In the genomic region with DNA sequence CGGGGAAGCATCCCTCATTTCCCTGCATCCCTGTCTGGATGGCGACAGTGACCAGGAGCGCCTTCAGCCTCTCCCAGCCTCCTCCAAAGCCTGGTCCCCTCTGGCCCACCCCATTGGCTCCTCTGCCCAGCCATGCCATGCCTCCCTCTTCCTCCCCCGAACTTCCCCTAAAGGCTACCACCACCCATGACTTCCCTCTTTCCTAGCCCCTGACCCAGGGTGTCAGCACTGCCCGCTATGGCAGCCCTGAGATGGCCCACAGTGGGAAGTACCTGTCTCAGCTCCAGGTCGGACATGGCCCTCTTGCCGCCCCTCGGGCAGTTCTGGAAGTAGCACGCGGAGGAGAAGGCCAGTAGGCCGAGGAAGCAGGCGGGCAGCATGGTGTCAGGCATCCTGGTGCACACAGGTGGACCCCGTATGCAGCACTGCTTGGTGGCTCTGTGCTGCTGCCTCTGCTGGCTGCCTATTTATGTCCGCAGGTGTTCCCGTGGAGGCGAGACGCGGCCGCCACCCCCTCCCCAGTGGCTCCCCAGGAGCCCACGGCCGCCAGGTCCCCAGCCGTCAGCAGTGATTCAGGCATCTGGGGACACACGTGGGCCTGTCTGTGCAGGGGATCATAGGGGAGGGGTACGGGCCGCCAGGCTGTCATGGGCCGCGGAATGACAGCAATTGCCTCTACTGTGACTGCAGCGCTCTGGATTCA, we compare ENCODE assay signal across 1 cellular context.
TF ChIP-seq lines count a peak whose summit lies in the region.

A gene with protein sequence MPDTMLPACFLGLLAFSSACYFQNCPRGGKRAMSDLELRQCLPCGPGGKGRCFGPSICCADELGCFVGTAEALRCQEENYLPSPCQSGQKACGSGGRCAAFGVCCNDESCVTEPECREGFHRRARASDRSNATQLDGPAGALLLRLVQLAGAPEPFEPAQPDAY (minus strand): TSS at position 442 of the 703 bp plus-strand sequence. CDS start 50 bp downstream, at position 392.

TF ChIP-seq in H1, 55 proteins besides CTCF, POLR2A, EP300 and RAD21:
- no peak for TF ChIP-seq YY1 (IDR thresholded peaks at IDR 0.05; ENCODE audit: low read depth, low read length)
- no peak for TF ChIP-seq KDM1A (IDR thresholded peaks at IDR 0.05; ENCODE audit: borderline replicate concordance, low read length)
- TF ChIP-seq KDM4A (IDR thresholded peaks at IDR 0.05; ENCODE audit: low read depth, low read length, severe bottlenecking): no peak
- no peak for TF ChIP-seq JUND (IDR thresholded peaks at IDR 0.05; ENCODE audit: low read length)
- TF ChIP-seq CHD2 (IDR thresholded peaks at IDR 0.05; ENCODE audit: low read length): no peak
- TF ChIP-seq, protein P1, sequence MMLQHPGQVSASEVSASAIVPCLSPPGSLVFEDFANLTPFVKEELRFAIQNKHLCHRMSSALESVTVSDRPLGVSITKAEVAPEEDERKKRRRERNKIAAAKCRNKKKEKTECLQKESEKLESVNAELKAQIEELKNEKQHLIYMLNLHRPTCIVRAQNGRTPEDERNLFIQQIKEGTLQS (IDR thresholded peaks at IDR 0.05; ENCODE audit: insufficient read depth, low read depth, low read length): no peak
- no peak for TF ChIP-seq SIN3A (conservative IDR thresholded peaks at IDR 0.05 in 1 of 2, IDR thresholded peaks at IDR 0.05 in 1 of 2; ENCODE audit: low read depth in 1 of 2, low read length in 2 of 2)
- TF ChIP-seq EZH2 (IDR thresholded peaks at IDR 0.05; ENCODE audit: low read depth, low read length, severe bottlenecking): no peak
- no peak for TF ChIP-seq SP2 (IDR thresholded peaks at IDR 0.05; ENCODE audit: low read length)
- TF ChIP-seq RBBP5 (IDR thresholded peaks at IDR 0.05; ENCODE audit: borderline replicate concordance, low read depth, low read length): no peak
- no peak for TF ChIP-seq KDM5A (IDR thresholded peaks at IDR 0.05; ENCODE audit: low read length)
- no peak for TF ChIP-seq CBX5 (IDR thresholded peaks at IDR 0.05; ENCODE audit: low read depth, low read length)
- TF ChIP-seq POU5F1 (IDR thresholded peaks at IDR 0.05; ENCODE audit: low read depth, low read length): no peak
- TF ChIP-seq FOSL1 (IDR thresholded peaks at IDR 0.05; ENCODE audit: insufficient read depth, low read depth, low read length): no peak
- no peak for TF ChIP-seq TCF12 (IDR thresholded peaks at IDR 0.05; ENCODE audit: low read depth, low read length)
- TF ChIP-seq TEAD4 (IDR thresholded peaks at IDR 0.05; ENCODE audit: low read depth, low read length): no peak
- TF ChIP-seq SRF (IDR thresholded peaks at IDR 0.05; ENCODE audit: low read depth, low read length): no peak
- no peak for TF ChIP-seq CTBP2 (IDR thresholded peaks at IDR 0.05; ENCODE audit: borderline replicate concordance, insufficient read depth, insufficient read length, low read length)
